8 cellular contexts compared by ENCODE assay signal in the genomic region with DNA sequence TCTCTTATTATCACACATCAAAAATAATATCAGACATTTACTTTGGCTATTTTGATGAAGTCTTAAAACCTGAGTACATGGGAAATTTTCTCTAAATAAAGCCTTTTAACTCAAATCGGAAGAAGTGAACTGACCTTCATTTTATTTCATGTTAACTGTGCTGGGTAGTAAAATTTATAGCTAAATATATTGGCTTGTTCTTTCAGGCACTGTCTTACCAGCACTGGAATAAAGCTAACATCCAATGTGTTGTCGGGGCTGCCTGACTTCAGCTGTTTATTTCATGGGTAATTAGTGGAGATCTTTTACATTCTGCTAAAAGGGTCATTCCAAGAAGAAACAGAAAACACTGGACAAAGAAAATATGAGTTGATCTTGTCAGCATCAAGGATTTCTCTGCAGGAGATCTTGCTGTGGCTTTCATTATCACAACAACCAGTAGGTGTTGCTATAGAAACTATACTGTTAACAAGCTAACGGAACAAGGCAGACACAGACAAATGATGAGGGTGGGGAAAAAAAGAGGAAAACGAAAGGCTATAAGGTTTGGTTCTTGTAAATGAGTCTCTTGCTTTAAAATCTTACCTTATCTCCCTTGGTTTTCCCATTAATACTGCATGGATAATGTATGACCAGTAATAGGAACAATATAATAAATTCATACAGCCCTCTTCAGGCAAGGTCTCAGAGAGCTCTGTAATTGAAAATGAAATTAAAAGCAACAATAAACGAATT.
DNase-seq lines count a peak whose midpoint lies in the region; ATAC-seq, FAIRE-seq and TF ChIP-seq lines count a peak whose summit lies in the region.

No MANE protein-coding gene starts in this region.

- FAIRE-seq in RCC 7860 (lab: Jason Lieb, UNC): peak; percentile 65

- DNase-seq in ELR (ENCODE audit: low read depth): peak; percentile 77
- peak; percentile 74 for DNase-seq in RCC 7860 (ENCODE audit: low spot score)
- DNase-seq in fibroblast of villous mesenchyme (ENCODE audit: low read depth): peak; percentile 48
- no peak for DNase-seq in posterior vena cava (ENCODE audit: low spot score)
- DNase-seq in mucosa of gallbladder (ENCODE audit: low spot score): no peak
- DNase-seq in CD1c-positive myeloid dendritic cell (ENCODE audit: extremely low spot score): no peak

- peak; percentile 26 for TF ChIP-seq CTCF in fibroblast of villous mesenchyme (IDR thresholded peaks at IDR 0.05; ENCODE audit: insufficient read depth, low read depth, low read length)

- H3K4me3 ChIP-seq in fibroblast of villous mesenchyme (ENCODE audit: low read depth, low read length): no peak overlapping the region

- intact Hi-C loops in posterior vena cava (cut with DNase I): no loop called here

- ATAC-seq in GM21423 (IDR thresholded peaks at IDR 0.05; ENCODE audit: unreplicated experiment) (peak; percentile 83), HG03558 (IDR thresholded peaks at IDR 0.05; ENCODE audit: extremely low read depth, unreplicated experiment) (peak; percentile 72)

Comparison
In these comparisons a context has a peak if more than half of its experiments do, and no peak if none do; other contexts are left out.
1. DNase-seq: peak in ELR (single experiment), RCC 7860 (single experiment) and fibroblast of villous mesenchyme (single experiment); none in posterior vena cava (single experiment), mucosa of gallbladder (single experiment) and CD1c-positive myeloid dendritic cell (single experiment).